In genomic region chr6:81820979-81821378, GRCh38 we compare ENCODE assay signal across 15 cellular contexts.
DNase-seq lines count a peak whose midpoint lies in the region; ATAC-seq and TF ChIP-seq lines count a peak whose summit lies in the region.
"Had no signal": no experiment of that assay in that cellular context is flagged by ENCODE, and none has a peak within 500 bp of the region (broad histone marks: within the 10 kb centered on the region; RNA-seq: fewer than 3 reads in every experiment).

No MANE protein-coding gene starts in this region.

- H3K36me3 ChIP-seq in BE2C, result no peaks in the 10 kb centered on the region
- H3K36me3 ChIP-seq: cardiac muscle cell, left lung, suprapubic skin had no signal

- in situ Hi-C loops in astrocyte of the cerebellum (cut with HindIII; ENCODE audit: low sequenced_read_pairs), result no loop called here

- no peaks in the 10 kb centered on the region for H3K4me1 ChIP-seq in BE2C
- H3K4me1 ChIP-seq: left lung, suprapubic skin had no signal

- H3K9me3 ChIP-seq in BE2C, result no peaks in the 10 kb centered on the region
- H3K9me3 ChIP-seq: Caco-2, left lung, suprapubic skin had no signal

- ATAC-seq in GM18861 (IDR thresholded peaks at IDR 0.05; ENCODE audit: unreplicated experiment) (peak; percentile 56), HG02798 (IDR thresholded peaks at IDR 0.05; ENCODE audit: poor library complexity, unreplicated experiment) (peak; percentile 48)
- ATAC-seq: K562, left lung had no signal

- peak; percentile 19 for DNase-seq in astrocyte of the cerebellum (ENCODE audit: low read depth)
- DNase-seq in renal cortical epithelial cell (ENCODE audit: low read depth), result peak; percentile 65
- no peak for DNase-seq in BE2C
- no peak for DNase-seq in T-helper 9 cell
- no peak for DNase-seq in hippocampal formation (lab: John Stamatoyannopoulos, UW)
- DNase-seq: activated gamma-delta T cell, Caco-2, glutamatergic neuron, left lung, NCI-H2171 had no signal

- TF ChIP-seq CTCF in astrocyte of the cerebellum (IDR thresholded peaks at IDR 0.05; ENCODE audit: low read depth, low read length, missing control alignments), result no peak
- TF ChIP-seq CTCF in BE2C (IDR thresholded peaks at IDR 0.05; ENCODE audit: low read depth, low read length), result no peak

- H3K4me3 ChIP-seq in astrocyte of the cerebellum (ENCODE audit: low read depth, low read length) (no peak overlapping the region), BE2C (ENCODE audit: low read depth, low read length) (no peak overlapping the region)
- H3K4me3 ChIP-seq: cardiac muscle cell, K562, left lung, suprapubic skin had no signal

- H3K27me3 ChIP-seq in BE2C, result no peaks in the 10 kb centered on the region
- H3K27me3 ChIP-seq: cardiac muscle cell, left lung, suprapubic skin had no signal

Comparison
In these comparisons a context has a peak if more than half of its experiments do, and no peak if none do; other contexts are left out.
1. DNase-seq: peak in astrocyte of the cerebellum (single experiment) and renal cortical epithelial cell (single experiment); none in BE2C (single experiment), T-helper 9 cell (single experiment) and hippocampal formation (0 of 2).